Comparison of ENCODE assay signal across 17 cellular contexts in the genomic region with DNA sequence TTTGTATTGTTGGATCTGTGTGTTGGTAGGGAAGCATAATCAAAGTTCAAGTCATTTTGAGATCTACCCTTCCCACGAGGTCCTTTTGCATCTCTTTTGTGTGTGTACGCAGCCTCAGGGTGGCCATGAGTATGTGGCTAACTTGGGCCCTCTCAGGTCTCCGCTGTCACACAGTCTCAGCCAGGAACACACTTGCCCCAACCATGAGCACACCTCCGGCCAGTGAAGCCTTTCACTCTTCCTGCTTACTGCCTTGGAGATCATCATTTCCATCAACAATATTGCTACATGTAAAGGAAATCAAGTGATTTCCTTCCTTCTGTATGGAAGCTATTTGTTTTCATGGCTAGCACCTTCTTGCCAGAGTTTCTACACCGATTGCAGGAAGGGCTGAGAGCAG.
"Had no signal": no experiment of that assay in that cellular context is flagged by ENCODE, and none has a peak within 500 bp of the region (broad histone marks: within the 10 kb centered on the region; RNA-seq: fewer than 3 reads in every experiment).

No MANE protein-coding gene starts in this region.

- ATAC-seq: gastrocnemius medialis, left ventricle myocardium superior, pancreas had no signal

- H3K27me3 Mint-ChIP-seq: activated CD4-positive, alpha-beta T cell treated with anti-CD3 and anti-CD28 coated beads, Interleukin-2, amount 10 ng/mL, durations not matched to agents 7 days and 5 days; activated naive CD8-positive, alpha-beta T cell treated with anti-CD3 and anti-CD28 coated beads for 36 hours had no signal

- H3K9me3 ChIP-seq: gastrocnemius medialis, pancreas, stomach, uterus had no signal

- H3K4me1 ChIP-seq: gastrocnemius medialis, pancreas, uterus had no signal

- H3K36me3 ChIP-seq: gastrocnemius medialis, uterus had no signal

- H3K4me3 Mint-ChIP-seq: activated CD4-positive, alpha-beta T cell treated with anti-CD3 and anti-CD28 coated beads, Interleukin-2, amount 10 ng/mL, durations not matched to agents 7 days and 5 days; activated naive CD8-positive, alpha-beta T cell treated with anti-CD3 and anti-CD28 coated beads for 36 hours; mesothelial cell of epicardium had no signal

- H3K4me3 ChIP-seq: gastrocnemius medialis, pancreas, skin epidermis, stomach, uterus had no signal

- DNase-seq: activated CD4-positive, alpha-beta T cell treated with anti-CD3 and anti-CD28 coated beads, Interleukin-2, amount 10 ng/mL, durations not matched to agents 7 days and 5 days; activated CD4-positive, CD25-positive, alpha-beta regulatory T cell; activated gamma-delta T cell treated with Interleukin-2 at 50 U/mL for 16 hours; activated naive CD8-positive, alpha-beta T cell treated with anti-CD3 and anti-CD28 coated beads for 36 hours; activated T-cell treated with anti-CD3 and anti-CD28 coated beads, Interleukin-2, amount 50 U/mL, for 1 hour; anterior cingulate cortex; gastrocnemius medialis; kidney; left ventricle myocardium superior; pancreas; stimulated activated CD4-positive, alpha-beta T cell treated with anti-CD3 and anti-CD28 coated beads, Interleukin-4, amount 100 ng/mL, for 4 hours; stomach; uterus had no signal

- FAIRE-seq: bronchial epithelial cell, kidney, pancreas, TTC549 had no signal

- H3K27ac Mint-ChIP-seq: activated CD4-positive, alpha-beta T cell treated with anti-CD3 and anti-CD28 coated beads, Interleukin-2, amount 10 ng/mL, durations not matched to agents 7 days and 5 days; activated naive CD8-positive, alpha-beta T cell treated with anti-CD3 and anti-CD28 coated beads for 36 hours; mesothelial cell of epicardium had no signal

- H3K27me3 ChIP-seq: gastrocnemius medialis, pancreas, stomach, uterus had no signal

- H3K27ac ChIP-seq: gastrocnemius medialis, pancreas, skin epidermis, stomach, uterus had no signal
